Comparison of ENCODE assay signal across 1 cellular context in the genomic region with DNA sequence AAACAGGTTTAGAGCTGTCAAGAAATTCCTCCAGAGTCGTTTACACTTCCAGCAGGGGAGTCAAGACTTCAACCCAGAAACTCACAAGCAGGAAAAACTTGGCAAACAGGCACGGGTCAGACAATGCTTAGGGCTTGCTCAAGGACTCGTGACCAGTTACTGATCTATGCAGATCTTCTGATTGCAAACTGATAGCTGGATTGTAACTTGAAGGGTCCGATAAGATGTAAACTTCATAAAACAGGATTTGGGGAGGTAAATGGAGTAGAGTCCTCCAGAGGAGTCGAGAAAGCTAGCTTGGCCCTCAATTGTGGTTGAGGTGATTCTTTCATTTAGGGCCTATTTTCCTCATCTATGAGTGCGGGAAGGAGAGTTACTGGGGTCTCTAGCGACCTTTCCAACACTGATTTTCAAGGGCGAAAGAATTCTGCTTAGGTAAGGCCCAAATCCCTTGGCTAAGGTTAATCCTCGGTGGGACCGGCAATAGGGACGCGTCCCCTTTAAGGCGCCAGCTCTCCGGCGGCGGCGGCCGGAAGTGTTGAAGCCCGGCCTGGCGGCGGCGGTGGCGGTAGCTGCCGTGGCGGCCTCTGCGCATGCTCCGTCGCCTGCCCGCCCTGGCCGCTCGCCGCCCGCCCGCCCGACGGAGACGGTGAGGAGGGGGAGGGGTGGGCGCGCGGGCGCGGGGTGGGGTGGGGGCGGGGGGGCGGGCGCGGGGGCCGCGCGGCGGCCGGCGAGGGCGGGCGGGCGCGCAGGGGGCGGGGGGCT.
TF ChIP-seq lines count a peak whose summit lies in the region.

A gene with protein sequence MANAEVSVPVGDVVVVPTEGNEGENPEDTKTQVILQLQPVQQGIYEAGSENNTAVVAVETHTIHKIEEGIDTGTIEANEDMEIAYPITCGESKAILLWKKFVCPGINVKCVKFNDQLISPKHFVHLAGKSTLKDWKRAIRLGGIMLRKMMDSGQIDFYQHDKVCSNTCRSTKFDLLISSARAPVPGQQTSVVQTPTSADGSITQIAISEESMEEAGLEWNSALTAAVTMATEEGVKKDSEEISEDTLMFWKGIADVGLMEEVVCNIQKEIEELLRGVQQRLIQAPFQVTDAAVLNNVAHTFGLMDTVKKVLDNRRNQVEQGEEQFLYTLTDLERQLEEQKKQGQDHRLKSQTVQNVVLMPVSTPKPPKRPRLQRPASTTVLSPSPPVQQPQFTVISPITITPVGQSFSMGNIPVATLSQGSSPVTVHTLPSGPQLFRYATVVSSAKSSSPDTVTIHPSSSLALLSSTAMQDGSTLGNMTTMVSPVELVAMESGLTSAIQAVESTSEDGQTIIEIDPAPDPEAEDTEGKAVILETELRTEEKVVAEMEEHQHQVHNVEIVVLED (plus strand): TSS at position 594 of the 765 bp plus-strand sequence. CDS start 14,829 bp downstream, outside the sequence.

TF ChIP-seq in H1, 55 proteins besides CTCF, POLR2A, EP300 and RAD21:
- TF ChIP-seq FOSL1 (IDR thresholded peaks at IDR 0.05; ENCODE audit: insufficient read depth, low read depth, low read length) (no peak), JUN (IDR thresholded peaks at IDR 0.05; ENCODE audit: low read depth, low read length) (no peak), TEAD4 (IDR thresholded peaks at IDR 0.05; ENCODE audit: low read depth, low read length) (no peak), SUZ12 (IDR thresholded peaks at IDR 0.05; ENCODE audit: low read length) (no peak), EZH2 (IDR thresholded peaks at IDR 0.05; ENCODE audit: low read depth, low read length, severe bottlenecking) (no peak), SIRT6 (IDR thresholded peaks at IDR 0.05; ENCODE audit: low read length) (no peak), TCF12 (IDR thresholded peaks at IDR 0.05; ENCODE audit: low read depth, low read length) (no peak), GABPA (IDR thresholded peaks at IDR 0.05; ENCODE audit: borderline replicate concordance, insufficient read depth, low read length) (no peak), HDAC6 (IDR thresholded peaks at IDR 0.05; ENCODE audit: low read depth, low read length) (no peak), TBP (IDR thresholded peaks at IDR 0.05; ENCODE audit: low read depth, low read length) (peak; percentile 26; the same call in 1 of the 2 replicates), SIN3A (conservative IDR thresholded peaks at IDR 0.05 in 1 of 2, IDR thresholded peaks at IDR 0.05 in 1 of 2; ENCODE audit: low read depth in 1 of 2, low read length in 2 of 2) (no peak), SP2 (IDR thresholded peaks at IDR 0.05; ENCODE audit: low read length) (no peak; the same call in 1 of the 2 replicates), CHD1 (IDR thresholded peaks at IDR 0.05; ENCODE audit: low read depth, low read length) (no peak), SP4 (IDR thresholded peaks at IDR 0.05; ENCODE audit: low read length) (no peak), RFX5 (IDR thresholded peaks at IDR 0.05; ENCODE audit: borderline replicate concordance, low read depth, low read length) (no peak), CTBP2 (IDR thresholded peaks at IDR 0.05; ENCODE audit: borderline replicate concordance, insufficient read depth, insufficient read length, low read length) (no peak), HDAC2 (IDR thresholded peaks at IDR 0.05; ENCODE audit: borderline replicate concordance in 1 of 2, low read depth in 2 of 2, low read length in 2 of 2) (no peak), EGR1 (IDR thresholded peaks at IDR 0.05; ENCODE audit: borderline replicate concordance, low read depth, low read length) (0 out of 2 replicates have a peak, but pooled peaks have one; percentile 17), SIX5 (IDR thresholded peaks at IDR 0.05; ENCODE audit: low read depth, low read length) (no peak), ASH2L (IDR thresholded peaks at IDR 0.05; ENCODE audit: low read length) (peak; percentile 56), KDM5A (IDR thresholded peaks at IDR 0.05; ENCODE audit: low read length) (no peak), NRF1 (IDR thresholded peaks at IDR 0.05; ENCODE audit: low read depth, low read length) (peak; percentile 53), RXRA (IDR thresholded peaks at IDR 0.05; ENCODE audit: insufficient read depth, low read depth, low read length) (no peak), PHF8 (conservative IDR thresholded peaks at IDR 0.05; ENCODE audit: low read depth, low read length) (no peak; the same call in 1 of the 2 replicates), NANOG (IDR thresholded peaks at IDR 0.05; ENCODE audit: insufficient read depth, low read depth, low read length, poor library complexity, severe bottlenecking) (no peak), YY1 (IDR thresholded peaks at IDR 0.05; ENCODE audit: low read depth, low read length) (no peak), ZNF274 (IDR thresholded peaks at IDR 0.05; ENCODE audit: borderline replicate concordance, extremely low read depth, low read length) (no peak)
- TF ChIP-seq, protein P1, sequence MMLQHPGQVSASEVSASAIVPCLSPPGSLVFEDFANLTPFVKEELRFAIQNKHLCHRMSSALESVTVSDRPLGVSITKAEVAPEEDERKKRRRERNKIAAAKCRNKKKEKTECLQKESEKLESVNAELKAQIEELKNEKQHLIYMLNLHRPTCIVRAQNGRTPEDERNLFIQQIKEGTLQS (IDR thresholded peaks at IDR 0.05; ENCODE audit: insufficient read depth, low read depth, low read length) = no peak
- TF ChIP-seq, protein P2, sequence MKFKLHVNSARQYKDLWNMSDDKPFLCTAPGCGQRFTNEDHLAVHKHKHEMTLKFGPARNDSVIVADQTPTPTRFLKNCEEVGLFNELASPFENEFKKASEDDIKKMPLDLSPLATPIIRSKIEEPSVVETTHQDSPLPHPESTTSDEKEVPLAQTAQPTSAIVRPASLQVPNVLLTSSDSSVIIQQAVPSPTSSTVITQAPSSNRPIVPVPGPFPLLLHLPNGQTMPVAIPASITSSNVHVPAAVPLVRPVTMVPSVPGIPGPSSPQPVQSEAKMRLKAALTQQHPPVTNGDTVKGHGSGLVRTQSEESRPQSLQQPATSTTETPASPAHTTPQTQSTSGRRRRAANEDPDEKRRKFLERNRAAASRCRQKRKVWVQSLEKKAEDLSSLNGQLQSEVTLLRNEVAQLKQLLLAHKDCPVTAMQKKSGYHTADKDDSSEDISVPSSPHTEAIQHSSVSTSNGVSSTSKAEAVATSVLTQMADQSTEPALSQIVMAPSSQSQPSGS (IDR thresholded peaks at IDR 0.05; ENCODE audit: low read length) = no peak
- TF ChIP-seq, protein P3, sequence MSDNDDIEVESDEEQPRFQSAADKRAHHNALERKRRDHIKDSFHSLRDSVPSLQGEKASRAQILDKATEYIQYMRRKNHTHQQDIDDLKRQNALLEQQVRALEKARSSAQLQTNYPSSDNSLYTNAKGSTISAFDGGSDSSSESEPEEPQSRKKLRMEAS (IDR thresholded peaks at IDR 0.05) = no peak
- TF ChIP-seq, protein P4, sequence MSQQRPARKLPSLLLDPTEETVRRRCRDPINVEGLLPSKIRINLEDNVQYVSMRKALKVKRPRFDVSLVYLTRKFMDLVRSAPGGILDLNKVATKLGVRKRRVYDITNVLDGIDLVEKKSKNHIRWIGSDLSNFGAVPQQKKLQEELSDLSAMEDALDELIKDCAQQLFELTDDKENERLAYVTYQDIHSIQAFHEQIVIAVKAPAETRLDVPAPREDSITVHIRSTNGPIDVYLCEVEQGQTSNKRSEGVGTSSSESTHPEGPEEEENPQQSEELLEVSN (IDR thresholded peaks at IDR 0.05) = no peak
TF ChIP-seq in H1: peak in this region for 4.
